Comparison of ENCODE assay signal across 8 cellular contexts in genomic region chr3:4977001-4977888, GRCh38. TPM values are rescaled to one million over a fixed set of nuclear protein-coding genes. Genes with fewer than 3 reads are reported as not detected.
DNase-seq lines count a peak whose midpoint lies in the region; ATAC-seq and TF ChIP-seq lines count a peak whose summit lies in the region.

No MANE protein-coding gene starts in this region.

- no peak overlapping the region for H2BK12ac ChIP-seq in neuronal stem cell (ENCODE audit: low read length)

- H3K4me3 ChIP-seq in Peyer's patch = peak overlapping the region; percentile 75 to 97 (median 90)
- H3K4me3 ChIP-seq in gastroesophageal sphincter = peak overlapping the region; percentile 62 to 86
- H3K4me3 ChIP-seq in neuronal stem cell (ENCODE audit: low read length in 2 of 2) = peak overlapping the region in 1 of 2 donors; percentile 43
- peak overlapping the region; percentile 60 to 85 for H3K4me3 ChIP-seq in tibial artery

- peak overlapping the region; percentile 95 to 100 (median 99) for H3K27ac ChIP-seq in Peyer's patch
- peak overlapping the region; percentile 95 to 100 (median 96) for H3K27ac ChIP-seq in gastroesophageal sphincter
- no peak overlapping the region for H3K27ac ChIP-seq in neuronal stem cell (replicated peaks; ENCODE audit: low read length)
- peak overlapping the region; percentile 95 to 99 for H3K27ac ChIP-seq in tibial artery

- H2BK15ac ChIP-seq in neuronal stem cell (ENCODE audit: low read length) = no peak overlapping the region

- DNase-seq in activated CD4-positive, alpha-beta T cell treated with anti-CD3 and anti-CD28 coated beads for 24 hours (ENCODE audit: low read depth in 2 of 2) = peak; percentile 31 to 63
- DNase-seq in activated CD4-positive, alpha-beta T cell treated with anti-CD3 and anti-CD28 coated beads for 1 hour = no peak
- DNase-seq in Peyer's patch (peak; percentile 79 to 89 (median 81)), neuronal stem cell (ENCODE audit: low spot score) (no peak), tibial artery (peak; percentile 88 to 95)
- peak in 3 of 4 experiments; percentile 6 to 18 (median 15) for DNase-seq in activated naive CD4-positive, alpha-beta T cell (lab: John Stamatoyannopoulos, UW)

- H3K18ac ChIP-seq in neuronal stem cell (ENCODE audit: low read length) = peak overlapping the region; percentile 79

- no peak overlapping the region for H3K4ac ChIP-seq in neuronal stem cell (ENCODE audit: low read length)

- no peaks in the 10 kb centered on the region for H3K9me3 ChIP-seq in Peyer's patch
- H3K9me3 ChIP-seq in gastroesophageal sphincter = no peaks in the 10 kb centered on the region
- H3K9me3 ChIP-seq in neuronal stem cell (replicated peaks in 1 of 2; ENCODE audit: control insufficient read depth in 2 of 2, insufficient read depth in 1 of 2, low read depth in 1 of 2, low read length in 2 of 2) = no peaks in the 10 kb centered on the region
- H3K9me3 ChIP-seq in tibial artery = no peaks in the 10 kb centered on the region

- peak overlapping the region; percentile 95 for H2AFZ ChIP-seq in neuronal stem cell (ENCODE audit: low read length)

- H3K4me1 ChIP-seq in Peyer's patch = peaks cover 0 to 17% (median 2%) of the 10 kb centered on the region in 4 donors
- H3K4me1 ChIP-seq in gastroesophageal sphincter = peaks cover 0 to 44% (median 22%) of the 10 kb centered on the region in 3 donors
- H3K4me1 ChIP-seq in neuronal stem cell (ENCODE audit: control insufficient read depth in 2 of 2, insufficient read depth in 1 of 2, low read depth in 1 of 2, low read length in 2 of 2) = peaks cover 10 to 22% of the 10 kb centered on the region in 2 donors
- H3K4me1 ChIP-seq in tibial artery = peaks cover 0 to 34% (median 22%) of the 10 kb centered on the region in 4 donors

- no peak overlapping the region for H3K9ac ChIP-seq in neuronal stem cell (ENCODE audit: low read depth, low read length, poor library complexity)

- peaks cover 2% of the 10 kb centered on the region for H3K79me1 ChIP-seq in neuronal stem cell (ENCODE audit: low read depth, low read length)

- intact Hi-C loops in tibial artery (cut with DNase I; ENCODE audit: low total_unique reads) = loop anchor here (10.0 kb wide), 1 partner anchor 82 kb away; no protein-coding TSS in a partner anchor

- no peak overlapping the region for H3K14ac ChIP-seq in neuronal stem cell (ENCODE audit: low read length)

- TF ChIP-seq POLR2A in Peyer's patch (IDR thresholded peaks at IDR 0.05) = peak; percentile 42 to 54
- peak; percentile 23 to 39 for TF ChIP-seq POLR2A in gastroesophageal sphincter (IDR thresholded peaks at IDR 0.05)

- peak in 2 of 6 experiments; percentile 1 to 18 for TF ChIP-seq CTCF in Peyer's patch (IDR thresholded peaks at IDR 0.05)
- TF ChIP-seq CTCF in gastroesophageal sphincter (IDR thresholded peaks at IDR 0.05) = no peak
- no peak for TF ChIP-seq CTCF in tibial artery (IDR thresholded peaks at IDR 0.05)

- H3K23ac ChIP-seq in neuronal stem cell (ENCODE audit: low read depth, low read length, poor library complexity) = peak overlapping the region; percentile 70

- H2AK5ac ChIP-seq in neuronal stem cell (ENCODE audit: low read depth, low read length) = no peak overlapping the region

- ATAC-seq in HG03060 (IDR thresholded peaks at IDR 0.05; ENCODE audit: low read depth, unreplicated experiment) = peak; percentile 30
- peak; percentile 16 for ATAC-seq in gastroesophageal sphincter

- no peak for TF ChIP-seq EP300 in gastroesophageal sphincter (IDR thresholded peaks at IDR 0.05)

- H4K8ac ChIP-seq in neuronal stem cell (ENCODE audit: low read depth, low read length) = no peak overlapping the region

- no peak overlapping the region for H2BK120ac ChIP-seq in neuronal stem cell (ENCODE audit: low read depth, low read length)

- 18 to 35% methylated on average over 4 to 26 of the region's 37 CpGs for WGBS in gastroesophageal sphincter (ENCODE audit: low coverage in 1 of 2), 2 donors
- no CpG with 5 or more reads among the region's 37 CpGs for WGBS in neuronal stem cell (ENCODE audit: extremely low coverage in 2 of 2, insufficient read length in 2 of 2, insufficient replicate concordance in 1 of 2), 2 donors

- no peak overlapping the region for H4K91ac ChIP-seq in neuronal stem cell (ENCODE audit: low read depth, low read length, poor library complexity)

- no peak overlapping the region for H2BK5ac ChIP-seq in neuronal stem cell (ENCODE audit: low read length)

- peak overlapping the region; percentile 97 for H3K4me2 ChIP-seq in neuronal stem cell (ENCODE audit: insufficient read depth, low read length, poor library complexity, severe bottlenecking)

- no peaks in the 10 kb centered on the region for H3K27me3 ChIP-seq in Peyer's patch
- no peaks in the 10 kb centered on the region for H3K27me3 ChIP-seq in gastroesophageal sphincter
- H3K27me3 ChIP-seq in neuronal stem cell (ENCODE audit: control insufficient read depth in 3 of 3, insufficient read depth in 3 of 3, low read depth in 1 of 3, low read length in 3 of 3) = peaks cover 21 to 52% (median 48%) of the 10 kb centered on the region in 3 experiments
- H3K27me3 ChIP-seq in tibial artery = no peaks in the 10 kb centered on the region

- H3K36me3 ChIP-seq in Peyer's patch = no peaks in the 10 kb centered on the region
- H3K36me3 ChIP-seq in gastroesophageal sphincter = no peaks in the 10 kb centered on the region
- H3K36me3 ChIP-seq in neuronal stem cell (replicated peaks in 1 of 2; ENCODE audit: control insufficient read depth in 2 of 2, insufficient read depth in 2 of 2, low read length in 2 of 2) = no peaks in the 10 kb centered on the region
- H3K36me3 ChIP-seq in tibial artery = no peaks in the 10 kb centered on the region

RNA-seq across cellular contexts. Expression of gene BHLHE40, which starts 2.0 kb away (rescaled TPM):
- total RNA-seq in Peyer's patch (10 to 100 TPM; 20.3 to 78.4 (median 44.3) TPM), gastroesophageal sphincter (10 to 100 TPM in 3 of 4 donors, 1 to 10 TPM in 1; 7.8 to 46.0 (median 14.0) TPM)
- 0.20 TPM for polyA plus RNA-seq in neuronal stem cell (2013, experiment 1 of 2)
- polyA plus RNA-seq in neuronal stem cell (2013, experiment 2 of 2) = 0.22 TPM

Comparison
In these comparisons a context has a peak if more than half of its experiments do, and no peak if none do; other contexts are left out.
1. DNase-seq: peak in activated CD4-positive, alpha-beta T cell treated with anti-CD3 and anti-CD28 coated beads for 24 hours (2 of 2), Peyer's patch (3 of 3), activated naive CD4-positive, alpha-beta T cell (3 of 4) and tibial artery (2 of 2); none in activated CD4-positive, alpha-beta T cell treated with anti-CD3 and anti-CD28 coated beads for 1 hour (single experiment) and neuronal stem cell (single experiment).